In genomic region chr20:48626938-48627736, GRCh38 we compare ENCODE assay signal across 15 cellular contexts.
A peak's percentile ranks its signal among the peaks of the same experiment; 100 is the strongest.
DNase-seq lines count a peak whose midpoint lies in the region; ATAC-seq and TF ChIP-seq lines count a peak whose summit lies in the region.
"Had no signal": no experiment of that assay in that cellular context is flagged by ENCODE, and none has a peak within 500 bp of the region (broad histone marks: within the 10 kb centered on the region; RNA-seq: fewer than 3 reads in every experiment).

No MANE protein-coding gene starts in this region.

- intact Hi-C loops in CD14-positive monocyte (cut with micrococcal nuclease): loop anchor here in 1 of 2 donors (10.0 kb wide), 1 partner anchor 842 kb away; the partner anchor contains the start of gene SULF2

- H3K4me1 Mint-ChIP-seq in CD14-positive monocyte (peaks cover 29% of the 10 kb centered on the region), naive B cell (peaks cover 0 to 4% (median 0%) of the 10 kb centered on the region in 3 donors)

- H4K20me1 ChIP-seq in DND-41 (ENCODE audit: insufficient read depth, low read length): peaks cover 4% of the 10 kb centered on the region; the same call in 1 of the 2 replicates

- peaks cover 17% of the 10 kb centered on the region for H3K4me1 ChIP-seq in DND-41 (ENCODE audit: insufficient read depth, low read length)
- H3K4me1 ChIP-seq: HAP-1 had no signal

- DNase-seq in CD14-positive monocyte (ENCODE audit: low spot score) (no peak), DND-41 (no peak), naive B cell (no peak), GM03348 (ENCODE audit: low spot score) (no peak)
- no peak for DNase-seq in activated naive CD4-positive, alpha-beta T cell treated with anti-CD3 and anti-CD28 coated beads, Interleukin-2, amount 50 U/mL, for 72 hours (ENCODE audit: low spot score in 2 of 2)
- DNase-seq in stimulated activated CD4-positive, alpha-beta T cell treated with anti-CD3 and anti-CD28 coated beads, Interleukin-2, amount 100 ng/mL, for 48 hours: no peak
- DNase-seq: NCI-H1048; NCI-H2171; NK-92 treated with Interleukin-12 subunit alpha and Interleukin-12 subunit beta, amount 100 ng/mL, for 24 hours; SHP77; stimulated activated naive B cell treated with anti-CD40 and anti-IgM and Interleukin-4, amounts not matched to agents 10 μg/mL and 1 μg/mL and 100 μg/mL, for 72 hours had no signal

- H2AFZ ChIP-seq in DND-41 (ENCODE audit: low read depth, low read length): peak overlapping the region; percentile 50; the same call in 1 of the 2 replicates

- H3K9me3 ChIP-seq in DND-41 (ENCODE audit: insufficient read depth, low read length, severe bottlenecking): no peaks in the 10 kb centered on the region
- H3K9me3 ChIP-seq: adrenal gland, HAP-1 had no signal

- H3K4me3 Mint-ChIP-seq in CD14-positive monocyte: no peak overlapping the region
- no peak overlapping the region for H3K4me3 Mint-ChIP-seq in naive B cell
- H3K4me3 Mint-ChIP-seq: stimulated activated naive B cell treated with anti-CD40 and anti-IgM and Interleukin-4, amounts not matched to agents 10 μg/mL and 1 μg/mL and 100 μg/mL, for 72 hours had no signal

- no peaks in the 10 kb centered on the region for H3K27me3 ChIP-seq in DND-41 (ENCODE audit: insufficient read depth, low read length, poor library complexity)
- H3K27me3 ChIP-seq: adrenal gland had no signal

- peaks cover 0 to 2% (median 2%) of the 10 kb centered on the region in 3 donors for H3K27me3 Mint-ChIP-seq in CD14-positive monocyte (ENCODE audit: low read depth in 3 of 3)
- H3K27me3 Mint-ChIP-seq in naive B cell: no peaks in the 10 kb centered on the region
- H3K27me3 Mint-ChIP-seq: stimulated activated naive B cell treated with anti-CD40 and anti-IgM and Interleukin-4, amounts not matched to agents 10 μg/mL and 1 μg/mL and 100 μg/mL, for 72 hours had no signal

- peak overlapping the region; percentile 67 for H3K4me2 ChIP-seq in DND-41 (ENCODE audit: insufficient read depth, low read length)

- H3K9ac ChIP-seq in DND-41 (ENCODE audit: low read depth, low read length): no peak overlapping the region; the same call in 1 of the 2 replicates

- peaks cover 80 to 97% of the 10 kb centered on the region in 2 donors for H3K36me3 Mint-ChIP-seq in CD14-positive monocyte
- no peaks in the 10 kb centered on the region for H3K36me3 Mint-ChIP-seq in activated naive CD4-positive, alpha-beta T cell treated with anti-CD3 and anti-CD28 coated beads, Interleukin-2, amount 50 U/mL, for 72 hours
- peaks cover 7 to 29% of the 10 kb centered on the region in 2 donors for H3K36me3 Mint-ChIP-seq in naive B cell

- H3K9me3 Mint-ChIP-seq in CD14-positive monocyte: peaks cover 0 to 1% (median 0%) of the 10 kb centered on the region in 7 donors
- H3K9me3 Mint-ChIP-seq in activated naive CD4-positive, alpha-beta T cell treated with anti-CD3 and anti-CD28 coated beads, Interleukin-2, amount 50 U/mL, for 72 hours: no peaks in the 10 kb centered on the region
- no peaks in the 10 kb centered on the region for H3K9me3 Mint-ChIP-seq in naive B cell
- H3K9me3 Mint-ChIP-seq: stimulated activated naive B cell treated with anti-CD40 and anti-IgM and Interleukin-4, amounts not matched to agents 10 μg/mL and 1 μg/mL and 100 μg/mL, for 72 hours had no signal

- H3K79me2 ChIP-seq in DND-41 (ENCODE audit: insufficient read depth, low read length): no peaks in the 10 kb centered on the region

- TF ChIP-seq CTCF in CD14-positive monocyte (IDR thresholded peaks at IDR 0.05): no peak
- TF ChIP-seq CTCF in DND-41 (IDR thresholded peaks at IDR 0.05; ENCODE audit: borderline replicate concordance, extremely low read depth, low read length, poor library complexity, severe bottlenecking): no peak

- no peaks in the 10 kb centered on the region for H3K36me3 ChIP-seq in DND-41 (ENCODE audit: insufficient read depth, low read length)
- H3K36me3 ChIP-seq: HAP-1 had no signal

- ATAC-seq in DND-41 (ENCODE audit: insufficient read depth, low read depth) (no peak; the same call in 2 of the 3 replicates), naive B cell (ENCODE audit: low read depth in 2 of 2) (no peak), HG03520 (IDR thresholded peaks at IDR 0.05; ENCODE audit: unreplicated experiment) (no peak)
- peak in 1 of 2 donors; percentile 54 for ATAC-seq in activated naive CD4-positive, alpha-beta T cell treated with anti-CD3 and anti-CD28 coated beads, Interleukin-2, amount 50 U/mL, for 72 hours

- H3K4me3 ChIP-seq in DND-41 (ENCODE audit: low read depth in 1 of 2, low read length in 2 of 2): peak overlapping the region in 1 of 2 experiments; percentile 39; a peak in 1 of 4 replicates
- H3K4me3 ChIP-seq: adrenal gland, HAP-1, skin epidermis had no signal

- H3K27ac ChIP-seq in DND-41 (ENCODE audit: low read length): no peak overlapping the region
- H3K27ac ChIP-seq: adrenal gland, skin epidermis had no signal

- H3K27ac Mint-ChIP-seq in CD14-positive monocyte (peak overlapping the region; percentile 68 to 90 (median 85)), naive B cell (peak overlapping the region in 5 of 6 donors; percentile 46 to 84 (median 76))
- peak overlapping the region; percentile 32 to 61 for H3K27ac Mint-ChIP-seq in activated naive CD4-positive, alpha-beta T cell treated with anti-CD3 and anti-CD28 coated beads, Interleukin-2, amount 50 U/mL, for 72 hours
